12 cellular contexts compared by ENCODE assay signal in the genomic region with DNA sequence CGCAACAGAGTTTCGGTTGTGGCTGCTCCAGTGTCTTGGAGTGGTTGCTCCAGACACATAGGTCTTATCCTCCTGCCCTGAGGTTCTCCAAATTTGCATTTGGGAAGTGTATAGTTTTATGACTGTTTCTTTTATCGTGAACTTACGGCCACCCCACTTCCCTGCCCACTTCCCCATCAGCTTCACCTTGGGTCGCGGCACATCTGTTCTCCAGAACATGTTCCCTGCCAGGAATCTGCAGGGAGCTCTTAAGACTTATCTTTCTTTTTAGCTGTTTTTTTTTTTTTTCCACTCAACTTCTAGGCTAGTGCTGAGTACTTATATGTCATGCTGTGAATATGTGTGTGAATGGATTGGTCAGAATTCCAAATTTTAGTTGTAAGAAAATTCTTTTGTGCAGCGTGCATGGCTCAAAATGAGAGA.
DNase-seq lines count a peak whose midpoint lies in the region; ATAC-seq and TF ChIP-seq lines count a peak whose summit lies in the region.
"Had no signal": no experiment of that assay in that cellular context is flagged by ENCODE, and none has a peak within 500 bp of the region (broad histone marks: within the 10 kb centered on the region; RNA-seq: fewer than 3 reads in every experiment).

No MANE protein-coding gene starts in this region.

- H3K27me3 ChIP-seq in ascending aorta (no peaks in the 10 kb centered on the region), right cardiac atrium (ENCODE audit: control insufficient read depth, insufficient read depth) (no peaks in the 10 kb centered on the region), stomach smooth muscle (ENCODE audit: control insufficient read depth in 1 of 2, insufficient read depth in 2 of 2, low read length in 2 of 2) (no peaks in the 10 kb centered on the region)

- DNase-seq in ascending aorta (ENCODE audit: low spot score in 2 of 2) (no peak), right cardiac atrium (peak; percentile 38 to 57 (median 55)), SHP77 (lab: John Stamatoyannopoulos, UW) (no peak), NK-92 (lab: John Stamatoyannopoulos, UW; ENCODE audit: unreplicated experiment) (no peak), NCI-H69 (lab: John Stamatoyannopoulos, UW) (no peak)
- no peak for DNase-seq in activated T-cell treated with anti-CD3 and anti-CD28 coated beads, Interleukin-2, amount 50 U/mL, for 24 hours
- DNase-seq: central memory CD4-positive, alpha-beta T cell; NCI-H187 treated with DMSO at 0.1 percent for 48 hours; stimulated activated naive CD4-positive, alpha-beta T cell treated with Interleukin-2 at 50 U/mL for 16 hours had no signal

- peaks cover 37% of the 10 kb centered on the region for H3K36me3 Mint-ChIP-seq in activated T-cell treated with anti-CD3 and anti-CD28 coated beads, Interleukin-2, amount 50 U/mL, for 24 hours (ENCODE audit: low read depth)

- H3K9me3 ChIP-seq in HEK293 (ENCODE audit: control insufficient read depth, insufficient read depth, low read depth, low read length) (no peaks in the 10 kb centered on the region), ascending aorta (no peaks in the 10 kb centered on the region), right cardiac atrium (ENCODE audit: control insufficient read depth, low read length) (no peaks in the 10 kb centered on the region), stomach smooth muscle (ENCODE audit: control insufficient read depth in 2 of 2, low read length in 2 of 2) (no peaks in the 10 kb centered on the region)

- no peaks in the 10 kb centered on the region for H3K36me3 ChIP-seq in HEK293 (ENCODE audit: control insufficient read depth in 2 of 2, insufficient read depth in 1 of 2, low read length in 2 of 2)
- H3K36me3 ChIP-seq in ascending aorta = no peaks in the 10 kb centered on the region
- no peaks in the 10 kb centered on the region for H3K36me3 ChIP-seq in stomach smooth muscle (ENCODE audit: control insufficient read depth in 2 of 2, insufficient read depth in 2 of 2, low read length in 2 of 2)

- H3K4me1 Mint-ChIP-seq in activated T-cell treated with anti-CD3 and anti-CD28 coated beads, Interleukin-2, amount 50 U/mL, for 24 hours (ENCODE audit: low read depth) = peaks cover 63% of the 10 kb centered on the region

- intact Hi-C loops in ascending aorta (cut with DNase I) = no loop called here
- intact Hi-C loops in right cardiac atrium (cut with DNase I) = no loop called here

- peaks cover 2% of the 10 kb centered on the region; the same call in 1 of the 2 replicates for H3K4me1 ChIP-seq in HEK293 (ENCODE audit: control insufficient read depth, insufficient read depth, low read length)
- peaks cover 0 to 33% of the 10 kb centered on the region in 2 donors for H3K4me1 ChIP-seq in ascending aorta
- peaks cover 17% of the 10 kb centered on the region for H3K4me1 ChIP-seq in right cardiac atrium (ENCODE audit: control insufficient read depth, insufficient read depth, low read length)
- H3K4me1 ChIP-seq in stomach smooth muscle (ENCODE audit: control insufficient read depth, insufficient read depth, low read length) = peaks cover 35% of the 10 kb centered on the region

- H3K4me3 ChIP-seq in HEK293 (ENCODE audit: low read depth, low read length) = no peak overlapping the region
- no peak overlapping the region for H3K4me3 ChIP-seq in ascending aorta
- H3K4me3 ChIP-seq in right cardiac atrium (ENCODE audit: low read length) = no peak overlapping the region
- H3K4me3 ChIP-seq in stomach smooth muscle (ENCODE audit: low read length in 2 of 2) = peak overlapping the region; percentile 36 to 52

- no peak for TF ChIP-seq CTCF in HEK293 (tag by site-specific recombination; IDR thresholded peaks at IDR 0.05)
- no peak for TF ChIP-seq CTCF in ascending aorta (IDR thresholded peaks at IDR 0.05)

- 25% methylated on average over 7 of the region's 7 CpGs for WGBS in right cardiac atrium

- no peak overlapping the region for H3K27ac ChIP-seq in HEK293 (ENCODE audit: extremely low read depth, low read depth, low read length)
- peak overlapping the region; percentile 69 to 77 for H3K27ac ChIP-seq in ascending aorta
- no peak overlapping the region for H3K27ac ChIP-seq in right cardiac atrium (ENCODE audit: low read length)
- peak overlapping the region; percentile 49 for H3K27ac ChIP-seq in stomach smooth muscle (ENCODE audit: low read length)

- H3K27ac Mint-ChIP-seq in activated T-cell treated with anti-CD3 and anti-CD28 coated beads, Interleukin-2, amount 50 U/mL, for 24 hours = no peak overlapping the region

- H3K4me3 Mint-ChIP-seq in activated T-cell treated with anti-CD3 and anti-CD28 coated beads, Interleukin-2, amount 50 U/mL, for 24 hours = no peak overlapping the region

- no peaks in the 10 kb centered on the region for H3K27me3 Mint-ChIP-seq in activated T-cell treated with anti-CD3 and anti-CD28 coated beads, Interleukin-2, amount 50 U/mL, for 24 hours

- H3K9me3 Mint-ChIP-seq in activated T-cell treated with anti-CD3 and anti-CD28 coated beads, Interleukin-2, amount 50 U/mL, for 24 hours = no peaks in the 10 kb centered on the region

- ATAC-seq in right cardiac atrium = peak; percentile 54 to 80
- ATAC-seq: Panc1 had no signal

- CTCF ChIA-PET in HEK293 (lab: Yijun Ruan, JAX) = no interaction called here

- peak overlapping the region; percentile 29 to 42 for H3K9ac ChIP-seq in stomach smooth muscle (ENCODE audit: low read length in 2 of 2)

- POLR2A ChIA-PET in HEK293 (lab: Yijun Ruan, JAX) = no interaction called here

TF ChIP-seq in HEK293, 187 proteins besides CTCF, POLR2A, EP300 and RAD21:
- peak; percentile 84 for TF ChIP-seq ZIC2 (tag by site-specific recombination; IDR thresholded peaks at IDR 0.05)
- no peak for TF ChIP-seq ZNF549 (tag by site-specific recombination; IDR thresholded peaks at IDR 0.05)
TF ChIP-seq in HEK293: peak in this region for 1.

Comparison
In these comparisons a context has a peak if more than half of its experiments do, and no peak if none do; other contexts are left out.
1. H3K27ac ChIP-seq: peak in ascending aorta (2 of 2) and stomach smooth muscle (single experiment); none in HEK293 (single experiment) and right cardiac atrium (single experiment).
2. H3K4me3 ChIP-seq: peak in stomach smooth muscle (2 of 2); none in HEK293 (single experiment), ascending aorta (0 of 2) and right cardiac atrium (single experiment).
3. DNase-seq: peak in right cardiac atrium (3 of 3); none in ascending aorta (0 of 2), SHP77 (0 of 2), activated T-cell treated with anti-CD3 and anti-CD28 coated beads, Interleukin-2, amount 50 U/mL, for 24 hours (single experiment), NK-92 (single experiment) and NCI-H69 (single experiment).